Comparison of ENCODE assay signal across 11 cellular contexts in genomic region chr5:138639326-138639725, GRCh38.
"Had no signal": no experiment of that assay in that cellular context is flagged by ENCODE, and none has a peak within 500 bp of the region (broad histone marks: within the 10 kb centered on the region; RNA-seq: fewer than 3 reads in every experiment).

No MANE protein-coding gene starts in this region.

- H3K27ac ChIP-seq: body of pancreas, esophagus muscularis mucosa, skin epidermis, thoracic aorta had no signal

- DNase-seq: activated effector memory CD4-positive, alpha-beta T cell treated with Interleukin-2 at 50 U/mL for 16 hours; body of pancreas; foreskin fibroblast; head of caudate nucleus; mucosa of descending colon; naive thymus-derived CD8-positive, alpha-beta T cell; stimulated activated CD4-positive, alpha-beta T cell treated with anti-CD3 and anti-CD28 coated beads, Interleukin-4, amount 100 ng/mL, for 4 hours; stimulated activated naive CD8-positive, alpha-beta T cell treated with anti-CD3 and anti-CD28 coated beads, Interleukin-15, amount 100 ng/mL, for 72 hours had no signal

- ATAC-seq: body of pancreas; mucosa of descending colon; naive thymus-derived CD8-positive, alpha-beta T cell; stimulated activated naive CD8-positive, alpha-beta T cell treated with anti-CD3 and anti-CD28 coated beads, Interleukin-15, amount 100 ng/mL, for 72 hours had no signal

- H3K9me3 ChIP-seq: body of pancreas, esophagus muscularis mucosa, mucosa of descending colon, thoracic aorta had no signal

- H3K27me3 ChIP-seq: body of pancreas, esophagus muscularis mucosa had no signal

- H3K4me3 ChIP-seq: body of pancreas, esophagus muscularis mucosa, mucosa of descending colon, skin epidermis, thoracic aorta had no signal

- H3K36me3 ChIP-seq: esophagus muscularis mucosa, thoracic aorta had no signal
